8 cellular contexts compared by ENCODE assay signal in the genomic region with DNA sequence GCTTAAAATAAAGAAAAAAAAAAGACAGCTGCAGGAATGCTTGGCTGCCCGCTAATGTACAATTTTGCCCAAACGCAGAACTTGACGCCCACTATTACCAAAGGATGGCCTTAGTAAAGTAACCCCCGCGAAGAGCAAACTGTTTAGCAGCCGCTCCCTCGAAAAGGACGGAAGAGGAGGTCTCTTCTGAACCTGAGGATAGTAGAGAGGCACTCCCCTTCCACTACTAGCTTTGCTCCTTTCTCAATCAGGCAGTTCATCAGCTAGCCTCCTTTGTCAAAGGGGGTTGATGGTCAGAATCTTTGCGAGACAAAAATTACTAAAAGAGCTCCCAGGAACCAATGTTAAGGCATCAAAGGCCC.
A peak's percentile ranks its signal among the peaks of the same experiment; 100 is the strongest.
DNase-seq lines count a peak whose midpoint lies in the region; ATAC-seq, FAIRE-seq and TF ChIP-seq lines count a peak whose summit lies in the region.

No MANE protein-coding gene starts in this region.

- CTCF ChIA-PET in AG04449 (lab: Yijun Ruan, JAX) = interaction anchor here (0.9 to 7.0 kb wide), 14 partner anchors 9 to 176 kb away, joined by 3 to 46 read pairs (median 5); no protein-coding TSS in a partner anchor

- no peak for DNase-seq in AG04449 (ENCODE audit: low read depth, low spot score)
- DNase-seq in RCC 7860 (ENCODE audit: low spot score) = peak; percentile 16
- no peak for DNase-seq in effector memory CD4-positive, alpha-beta T cell
- peak; percentile 66 for DNase-seq in midbrain (lab: John Stamatoyannopoulos, UW)
- DNase-seq in UCSD-AML1 (lab: John Stamatoyannopoulos, UW; ENCODE audit: unreplicated experiment) = no peak

- ATAC-seq in HG03135 (IDR thresholded peaks at IDR 0.05; ENCODE audit: unreplicated experiment) (no peak), HG03565 (IDR thresholded peaks at IDR 0.05; ENCODE audit: unreplicated experiment) (no peak)

- no peaks in the 10 kb centered on the region for H3K27me3 ChIP-seq in effector memory CD4-positive, alpha-beta T cell (replicated peaks; ENCODE audit: control insufficient read depth, insufficient read depth, low read length, poor library complexity, severe bottlenecking)

- peaks cover 8% of the 10 kb centered on the region for H3K4me1 ChIP-seq in effector memory CD4-positive, alpha-beta T cell (ENCODE audit: control insufficient read depth, insufficient read depth, low read length, poor library complexity, severe bottlenecking)

- no peak for TF ChIP-seq CTCF in AG04449 (IDR thresholded peaks at IDR 0.05; ENCODE audit: insufficient read depth, low read length, missing control alignments)
- no peak for TF ChIP-seq CTCF in GM12875 (IDR thresholded peaks at IDR 0.05; ENCODE audit: borderline replicate concordance, insufficient read depth, low read depth, low read length)

- FAIRE-seq in RCC 7860 (lab: Jason Lieb, UNC) = no peak

- H3K27ac ChIP-seq in effector memory CD4-positive, alpha-beta T cell (ENCODE audit: insufficient read depth, low read length, poor library complexity, severe bottlenecking) = peak overlapping the region; percentile 81

- POLR2A ChIA-PET in AG04449 (lab: Yijun Ruan, JAX) = interaction anchor here (0.5 to 1.9 kb wide), 5 partner anchors 52 to 196 kb away, joined by 3 to 9 read pairs (median 3); partner anchors contain the start of genes CDADC1 and PHF11

- no peaks in the 10 kb centered on the region for H3K9me3 ChIP-seq in effector memory CD4-positive, alpha-beta T cell (ENCODE audit: control insufficient read depth, low read length)

- H3K36me3 ChIP-seq in effector memory CD4-positive, alpha-beta T cell (ENCODE audit: control insufficient read depth, insufficient read depth, low read length) = no peaks in the 10 kb centered on the region

- H3K4me3 ChIP-seq in AG04449 (ENCODE audit: low read depth, low read length) = peak overlapping the region; percentile 88
- H3K4me3 ChIP-seq in GM12875 (ENCODE audit: low read depth, low read length) = peak overlapping the region; percentile 63
- H3K4me3 ChIP-seq in effector memory CD4-positive, alpha-beta T cell (ENCODE audit: insufficient read depth, low read depth, low read length, poor library complexity, severe bottlenecking) = peak overlapping the region; percentile 54

Comparison
In these comparisons a context has a peak if more than half of its experiments do, and no peak if none do; other contexts are left out.
1. DNase-seq: peak in RCC 7860 (single experiment) and midbrain (single experiment); none in AG04449 (single experiment), effector memory CD4-positive, alpha-beta T cell (0 of 3) and UCSD-AML1 (single experiment).
2. Peak in every context shown above with its lines, with median percentiles within 50 percentile points of each other: H3K4me3 ChIP-seq.